In genomic region chr3:63349583-63350177, GRCh38 we compare ENCODE assay signal across 8 cellular contexts.
A peak's percentile ranks its signal among the peaks of the same experiment; 100 is the strongest.
DNase-seq lines count a peak whose midpoint lies in the region; ATAC-seq, FAIRE-seq and TF ChIP-seq lines count a peak whose summit lies in the region.

No MANE protein-coding gene starts in this region.

- DNase-seq in NCI-H82 (lab: John Stamatoyannopoulos, UW) (peak; percentile 81), NCI-H82 treated with DMSO at 0.1 percent for 48 hours (lab: John Stamatoyannopoulos, UW; ENCODE audit: unreplicated experiment) (no peak), HuH-7.5 (ENCODE audit: low spot score) (peak; percentile 20), RKO (ENCODE audit: low spot score) (peak; percentile 70), lung (ENCODE audit: low spot score) (peak; percentile 58), ureter (ENCODE audit: low spot score) (peak; percentile 50)

- 5 to 6% methylated on average over 6 of the region's 6 CpGs for WGBS in lung, 2 donors

- peak; percentile 77 for ATAC-seq in GM21360 (IDR thresholded peaks at IDR 0.05; ENCODE audit: unreplicated experiment)
- no peak for ATAC-seq in lung (ENCODE audit: insufficient read depth, low FRiP score)

- no peaks in the 10 kb centered on the region for H3K36me3 ChIP-seq in lung (ENCODE audit: control insufficient read depth in 2 of 2, insufficient read depth in 2 of 2, low read length in 2 of 2)

- no peak overlapping the region for H3K4me3 ChIP-seq in lung

- H3K27ac ChIP-seq in lung (ENCODE audit: low read depth in 1 of 2, low read length in 1 of 2), result no peak overlapping the region

- H3K27me3 ChIP-seq in lung (ENCODE audit: control insufficient read depth, insufficient read depth), result no peaks in the 10 kb centered on the region

- TF ChIP-seq CTCF in lung (IDR thresholded peaks at IDR 0.05; ENCODE audit: control extremely low read depth, extremely low read depth), result peak; percentile 17

- H3K4me1 ChIP-seq in lung (ENCODE audit: control insufficient read depth in 2 of 2, insufficient read depth in 2 of 2, low read length in 2 of 2), result no peaks in the 10 kb centered on the region

- H3K9me3 ChIP-seq in lung (ENCODE audit: control insufficient read depth in 2 of 2, insufficient read depth in 1 of 2, low read length in 1 of 2), result no peaks in the 10 kb centered on the region

- peak; percentile 21 for FAIRE-seq in colon (lab: Jason Lieb, UNC)
